Comparison of ENCODE assay signal across 1 cellular context in the genomic region with DNA sequence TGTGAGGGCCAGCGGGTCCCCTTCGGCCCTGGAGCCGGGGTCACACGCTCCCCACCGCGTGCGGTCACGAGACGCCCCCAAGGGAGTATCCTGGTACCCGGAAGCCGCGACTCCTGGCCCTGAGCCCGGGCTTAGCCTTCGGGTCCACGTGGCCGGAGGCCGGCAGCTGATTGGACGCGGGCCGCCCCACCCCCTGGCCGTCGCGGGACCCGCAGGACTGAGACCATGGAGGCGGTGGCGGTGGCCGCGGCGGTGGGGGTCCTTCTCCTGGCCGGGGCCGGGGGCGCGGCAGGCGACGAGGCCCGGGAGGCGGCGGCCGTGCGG.
TF ChIP-seq lines count a peak whose summit lies in the region.

A gene (plus strand): TSS at position 194 of the 324 bp plus-strand sequence. CDS start 32 bp downstream, at position 226.

TF ChIP-seq in K562, 482 proteins besides CTCF, POLR2A, EP300 and RAD21 (continued from another document):
- TF ChIP-seq, protein P1, sequence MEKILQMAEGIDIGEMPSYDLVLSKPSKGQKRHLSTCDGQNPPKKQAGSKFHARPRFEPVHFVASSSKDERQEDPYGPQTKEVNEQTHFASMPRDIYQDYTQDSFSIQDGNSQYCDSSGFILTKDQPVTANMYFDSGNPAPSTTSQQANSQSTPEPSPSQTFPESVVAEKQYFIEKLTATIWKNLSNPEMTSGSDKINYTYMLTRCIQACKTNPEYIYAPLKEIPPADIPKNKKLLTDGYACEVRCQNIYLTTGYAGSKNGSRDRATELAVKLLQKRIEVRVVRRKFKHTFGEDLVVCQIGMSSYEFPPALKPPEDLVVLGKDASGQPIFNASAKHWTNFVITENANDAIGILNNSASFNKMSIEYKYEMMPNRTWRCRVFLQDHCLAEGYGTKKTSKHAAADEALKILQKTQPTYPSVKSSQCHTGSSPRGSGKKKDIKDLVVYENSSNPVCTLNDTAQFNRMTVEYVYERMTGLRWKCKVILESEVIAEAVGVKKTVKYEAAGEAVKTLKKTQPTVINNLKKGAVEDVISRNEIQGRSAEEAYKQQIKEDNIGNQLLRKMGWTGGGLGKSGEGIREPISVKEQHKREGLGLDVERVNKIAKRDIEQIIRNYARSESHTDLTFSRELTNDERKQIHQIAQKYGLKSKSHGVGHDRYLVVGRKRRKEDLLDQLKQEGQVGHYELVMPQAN (IDR thresholded peaks at IDR 0.05; ENCODE audit: borderline replicate concordance): peak; percentile 71; the same call in 1 of the 2 replicates
- TF ChIP-seq, protein P2, sequence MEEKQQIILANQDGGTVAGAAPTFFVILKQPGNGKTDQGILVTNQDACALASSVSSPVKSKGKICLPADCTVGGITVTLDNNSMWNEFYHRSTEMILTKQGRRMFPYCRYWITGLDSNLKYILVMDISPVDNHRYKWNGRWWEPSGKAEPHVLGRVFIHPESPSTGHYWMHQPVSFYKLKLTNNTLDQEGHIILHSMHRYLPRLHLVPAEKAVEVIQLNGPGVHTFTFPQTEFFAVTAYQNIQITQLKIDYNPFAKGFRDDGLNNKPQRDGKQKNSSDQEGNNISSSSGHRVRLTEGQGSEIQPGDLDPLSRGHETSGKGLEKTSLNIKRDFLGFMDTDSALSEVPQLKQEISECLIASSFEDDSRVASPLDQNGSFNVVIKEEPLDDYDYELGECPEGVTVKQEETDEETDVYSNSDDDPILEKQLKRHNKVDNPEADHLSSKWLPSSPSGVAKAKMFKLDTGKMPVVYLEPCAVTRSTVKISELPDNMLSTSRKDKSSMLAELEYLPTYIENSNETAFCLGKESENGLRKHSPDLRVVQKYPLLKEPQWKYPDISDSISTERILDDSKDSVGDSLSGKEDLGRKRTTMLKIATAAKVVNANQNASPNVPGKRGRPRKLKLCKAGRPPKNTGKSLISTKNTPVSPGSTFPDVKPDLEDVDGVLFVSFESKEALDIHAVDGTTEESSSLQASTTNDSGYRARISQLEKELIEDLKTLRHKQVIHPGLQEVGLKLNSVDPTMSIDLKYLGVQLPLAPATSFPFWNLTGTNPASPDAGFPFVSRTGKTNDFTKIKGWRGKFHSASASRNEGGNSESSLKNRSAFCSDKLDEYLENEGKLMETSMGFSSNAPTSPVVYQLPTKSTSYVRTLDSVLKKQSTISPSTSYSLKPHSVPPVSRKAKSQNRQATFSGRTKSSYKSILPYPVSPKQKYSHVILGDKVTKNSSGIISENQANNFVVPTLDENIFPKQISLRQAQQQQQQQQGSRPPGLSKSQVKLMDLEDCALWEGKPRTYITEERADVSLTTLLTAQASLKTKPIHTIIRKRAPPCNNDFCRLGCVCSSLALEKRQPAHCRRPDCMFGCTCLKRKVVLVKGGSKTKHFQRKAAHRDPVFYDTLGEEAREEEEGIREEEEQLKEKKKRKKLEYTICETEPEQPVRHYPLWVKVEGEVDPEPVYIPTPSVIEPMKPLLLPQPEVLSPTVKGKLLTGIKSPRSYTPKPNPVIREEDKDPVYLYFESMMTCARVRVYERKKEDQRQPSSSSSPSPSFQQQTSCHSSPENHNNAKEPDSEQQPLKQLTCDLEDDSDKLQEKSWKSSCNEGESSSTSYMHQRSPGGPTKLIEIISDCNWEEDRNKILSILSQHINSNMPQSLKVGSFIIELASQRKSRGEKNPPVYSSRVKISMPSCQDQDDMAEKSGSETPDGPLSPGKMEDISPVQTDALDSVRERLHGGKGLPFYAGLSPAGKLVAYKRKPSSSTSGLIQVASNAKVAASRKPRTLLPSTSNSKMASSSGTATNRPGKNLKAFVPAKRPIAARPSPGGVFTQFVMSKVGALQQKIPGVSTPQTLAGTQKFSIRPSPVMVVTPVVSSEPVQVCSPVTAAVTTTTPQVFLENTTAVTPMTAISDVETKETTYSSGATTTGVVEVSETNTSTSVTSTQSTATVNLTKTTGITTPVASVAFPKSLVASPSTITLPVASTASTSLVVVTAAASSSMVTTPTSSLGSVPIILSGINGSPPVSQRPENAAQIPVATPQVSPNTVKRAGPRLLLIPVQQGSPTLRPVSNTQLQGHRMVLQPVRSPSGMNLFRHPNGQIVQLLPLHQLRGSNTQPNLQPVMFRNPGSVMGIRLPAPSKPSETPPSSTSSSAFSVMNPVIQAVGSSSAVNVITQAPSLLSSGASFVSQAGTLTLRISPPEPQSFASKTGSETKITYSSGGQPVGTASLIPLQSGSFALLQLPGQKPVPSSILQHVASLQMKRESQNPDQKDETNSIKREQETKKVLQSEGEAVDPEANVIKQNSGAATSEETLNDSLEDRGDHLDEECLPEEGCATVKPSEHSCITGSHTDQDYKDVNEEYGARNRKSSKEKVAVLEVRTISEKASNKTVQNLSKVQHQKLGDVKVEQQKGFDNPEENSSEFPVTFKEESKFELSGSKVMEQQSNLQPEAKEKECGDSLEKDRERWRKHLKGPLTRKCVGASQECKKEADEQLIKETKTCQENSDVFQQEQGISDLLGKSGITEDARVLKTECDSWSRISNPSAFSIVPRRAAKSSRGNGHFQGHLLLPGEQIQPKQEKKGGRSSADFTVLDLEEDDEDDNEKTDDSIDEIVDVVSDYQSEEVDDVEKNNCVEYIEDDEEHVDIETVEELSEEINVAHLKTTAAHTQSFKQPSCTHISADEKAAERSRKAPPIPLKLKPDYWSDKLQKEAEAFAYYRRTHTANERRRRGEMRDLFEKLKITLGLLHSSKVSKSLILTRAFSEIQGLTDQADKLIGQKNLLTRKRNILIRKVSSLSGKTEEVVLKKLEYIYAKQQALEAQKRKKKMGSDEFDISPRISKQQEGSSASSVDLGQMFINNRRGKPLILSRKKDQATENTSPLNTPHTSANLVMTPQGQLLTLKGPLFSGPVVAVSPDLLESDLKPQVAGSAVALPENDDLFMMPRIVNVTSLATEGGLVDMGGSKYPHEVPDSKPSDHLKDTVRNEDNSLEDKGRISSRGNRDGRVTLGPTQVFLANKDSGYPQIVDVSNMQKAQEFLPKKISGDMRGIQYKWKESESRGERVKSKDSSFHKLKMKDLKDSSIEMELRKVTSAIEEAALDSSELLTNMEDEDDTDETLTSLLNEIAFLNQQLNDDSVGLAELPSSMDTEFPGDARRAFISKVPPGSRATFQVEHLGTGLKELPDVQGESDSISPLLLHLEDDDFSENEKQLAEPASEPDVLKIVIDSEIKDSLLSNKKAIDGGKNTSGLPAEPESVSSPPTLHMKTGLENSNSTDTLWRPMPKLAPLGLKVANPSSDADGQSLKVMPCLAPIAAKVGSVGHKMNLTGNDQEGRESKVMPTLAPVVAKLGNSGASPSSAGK (IDR thresholded peaks at IDR 0.05): peak; percentile 85; the same call in 1 of the 2 replicates
- TF ChIP-seq, protein P3, sequence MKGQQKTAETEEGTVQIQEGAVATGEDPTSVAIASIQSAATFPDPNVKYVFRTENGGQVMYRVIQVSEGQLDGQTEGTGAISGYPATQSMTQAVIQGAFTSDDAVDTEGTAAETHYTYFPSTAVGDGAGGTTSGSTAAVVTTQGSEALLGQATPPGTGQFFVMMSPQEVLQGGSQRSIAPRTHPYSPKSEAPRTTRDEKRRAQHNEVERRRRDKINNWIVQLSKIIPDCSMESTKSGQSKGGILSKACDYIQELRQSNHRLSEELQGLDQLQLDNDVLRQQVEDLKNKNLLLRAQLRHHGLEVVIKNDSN (CRISPR knock-in tag; IDR thresholded peaks at IDR 0.05): peak; percentile 95
- TF ChIP-seq NFYB (IDR thresholded peaks at IDR 0.05; ENCODE audit: extremely low read depth, insufficient read length): peak; percentile 71
- TF ChIP-seq, protein P4, sequence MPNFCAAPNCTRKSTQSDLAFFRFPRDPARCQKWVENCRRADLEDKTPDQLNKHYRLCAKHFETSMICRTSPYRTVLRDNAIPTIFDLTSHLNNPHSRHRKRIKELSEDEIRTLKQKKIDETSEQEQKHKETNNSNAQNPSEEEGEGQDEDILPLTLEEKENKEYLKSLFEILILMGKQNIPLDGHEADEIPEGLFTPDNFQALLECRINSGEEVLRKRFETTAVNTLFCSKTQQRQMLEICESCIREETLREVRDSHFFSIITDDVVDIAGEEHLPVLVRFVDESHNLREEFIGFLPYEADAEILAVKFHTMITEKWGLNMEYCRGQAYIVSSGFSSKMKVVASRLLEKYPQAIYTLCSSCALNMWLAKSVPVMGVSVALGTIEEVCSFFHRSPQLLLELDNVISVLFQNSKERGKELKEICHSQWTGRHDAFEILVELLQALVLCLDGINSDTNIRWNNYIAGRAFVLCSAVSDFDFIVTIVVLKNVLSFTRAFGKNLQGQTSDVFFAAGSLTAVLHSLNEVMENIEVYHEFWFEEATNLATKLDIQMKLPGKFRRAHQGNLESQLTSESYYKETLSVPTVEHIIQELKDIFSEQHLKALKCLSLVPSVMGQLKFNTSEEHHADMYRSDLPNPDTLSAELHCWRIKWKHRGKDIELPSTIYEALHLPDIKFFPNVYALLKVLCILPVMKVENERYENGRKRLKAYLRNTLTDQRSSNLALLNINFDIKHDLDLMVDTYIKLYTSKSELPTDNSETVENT (CRISPR knock-in tag; IDR thresholded peaks at IDR 0.05): peak; percentile 39
- TF ChIP-seq, protein P5, sequence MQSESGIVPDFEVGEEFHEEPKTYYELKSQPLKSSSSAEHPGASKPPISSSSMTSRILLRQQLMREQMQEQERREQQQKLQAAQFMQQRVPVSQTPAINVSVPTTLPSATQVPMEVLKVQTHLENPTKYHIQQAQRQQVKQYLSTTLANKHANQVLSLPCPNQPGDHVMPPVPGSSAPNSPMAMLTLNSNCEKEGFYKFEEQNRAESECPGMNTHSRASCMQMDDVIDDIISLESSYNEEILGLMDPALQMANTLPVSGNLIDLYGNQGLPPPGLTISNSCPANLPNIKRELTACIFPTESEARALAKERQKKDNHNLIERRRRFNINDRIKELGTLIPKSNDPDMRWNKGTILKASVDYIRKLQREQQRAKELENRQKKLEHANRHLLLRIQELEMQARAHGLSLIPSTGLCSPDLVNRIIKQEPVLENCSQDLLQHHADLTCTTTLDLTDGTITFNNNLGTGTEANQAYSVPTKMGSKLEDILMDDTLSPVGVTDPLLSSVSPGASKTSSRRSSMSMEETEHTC (IDR thresholded peaks at IDR 0.05): peak; percentile 97
- TF ChIP-seq CHD2 (IDR thresholded peaks at IDR 0.05; ENCODE audit: low read depth, low read length): peak; percentile 49; the same call in 1 of the 2 replicates
- peak; percentile 93 for TF ChIP-seq ZBTB7A (IDR thresholded peaks at IDR 0.05; ENCODE audit: borderline replicate concordance, control insufficient read depth, low read depth, low read length)
- no peak for TF ChIP-seq SMAD4 (CRISPR knock-in tag; conservative IDR thresholded peaks at IDR 0.05)
- TF ChIP-seq CBFA2T3 (IDR thresholded peaks at IDR 0.05): 0 out of 2 replicates have a peak, but pooled peaks have one; percentile 20
- TF ChIP-seq TEAD1 (CRISPR knock-in tag; IDR thresholded peaks at IDR 0.05): 0 out of 4 replicates have a peak, but pooled peaks of 1 of the 2 experiments have one; percentile 11
- TF ChIP-seq NFIC (IDR thresholded peaks at IDR 0.05): peak; percentile 96
- no peak for TF ChIP-seq IFI16 (CRISPR knock-in tag; IDR thresholded peaks at IDR 0.05)
- TF ChIP-seq RBM25 (IDR thresholded peaks at IDR 0.05; ENCODE audit: low read depth, low read length, severe bottlenecking): peak; percentile 96
- TF ChIP-seq, protein P6, sequence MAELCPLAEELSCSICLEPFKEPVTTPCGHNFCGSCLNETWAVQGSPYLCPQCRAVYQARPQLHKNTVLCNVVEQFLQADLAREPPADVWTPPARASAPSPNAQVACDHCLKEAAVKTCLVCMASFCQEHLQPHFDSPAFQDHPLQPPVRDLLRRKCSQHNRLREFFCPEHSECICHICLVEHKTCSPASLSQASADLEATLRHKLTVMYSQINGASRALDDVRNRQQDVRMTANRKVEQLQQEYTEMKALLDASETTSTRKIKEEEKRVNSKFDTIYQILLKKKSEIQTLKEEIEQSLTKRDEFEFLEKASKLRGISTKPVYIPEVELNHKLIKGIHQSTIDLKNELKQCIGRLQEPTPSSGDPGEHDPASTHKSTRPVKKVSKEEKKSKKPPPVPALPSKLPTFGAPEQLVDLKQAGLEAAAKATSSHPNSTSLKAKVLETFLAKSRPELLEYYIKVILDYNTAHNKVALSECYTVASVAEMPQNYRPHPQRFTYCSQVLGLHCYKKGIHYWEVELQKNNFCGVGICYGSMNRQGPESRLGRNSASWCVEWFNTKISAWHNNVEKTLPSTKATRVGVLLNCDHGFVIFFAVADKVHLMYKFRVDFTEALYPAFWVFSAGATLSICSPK (IDR thresholded peaks at IDR 0.05; ENCODE audit: borderline replicate concordance): no peak
- TF ChIP-seq POLR2H (tag; IDR thresholded peaks at IDR 0.05; ENCODE audit: low read depth): 0 out of 2 replicates have a peak, but pooled peaks have one; percentile 8
- no peak for TF ChIP-seq MAFG (tag; conservative IDR thresholded peaks at IDR 0.05)
- peak; percentile 70 for TF ChIP-seq ETV1 (tag; conservative IDR thresholded peaks at IDR 0.05; ENCODE audit: low read depth)
- peak; percentile 72 for TF ChIP-seq TBP (optimal IDR thresholded peaks at IDR 0.05; ENCODE audit: low read depth, low read length)
- peak; percentile 79; the same call in 1 of the 2 replicates for TF ChIP-seq RB1 (IDR thresholded peaks at IDR 0.05; ENCODE audit: low read depth)
- TF ChIP-seq SREBF2 (CRISPR knock-in tag; IDR thresholded peaks at IDR 0.05): no peak
- TF ChIP-seq EGR1 (conservative IDR thresholded peaks at IDR 0.05): peak; percentile 41
- peak; percentile 92 for TF ChIP-seq RBFOX2 (IDR thresholded peaks at IDR 0.05; ENCODE audit: low read depth, low read length)
- peak; percentile 87; the same call in 1 of the 2 replicates for TF ChIP-seq L3MBTL2 (IDR thresholded peaks at IDR 0.05)
- TF ChIP-seq, protein P7, sequence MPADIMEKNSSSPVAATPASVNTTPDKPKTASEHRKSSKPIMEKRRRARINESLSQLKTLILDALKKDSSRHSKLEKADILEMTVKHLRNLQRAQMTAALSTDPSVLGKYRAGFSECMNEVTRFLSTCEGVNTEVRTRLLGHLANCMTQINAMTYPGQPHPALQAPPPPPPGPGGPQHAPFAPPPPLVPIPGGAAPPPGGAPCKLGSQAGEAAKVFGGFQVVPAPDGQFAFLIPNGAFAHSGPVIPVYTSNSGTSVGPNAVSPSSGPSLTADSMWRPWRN (IDR thresholded peaks at IDR 0.05; ENCODE audit: low read depth): peak; percentile 81
- peak; percentile 51 for TF ChIP-seq TAF1 (IDR thresholded peaks at IDR 0.05; ENCODE audit: control insufficient read depth, extremely low read depth, insufficient read depth, low read length, severe bottlenecking)
- TF ChIP-seq PURB (CRISPR knock-in tag; IDR thresholded peaks at IDR 0.05; ENCODE audit: low read depth): no peak
- TF ChIP-seq CBFA2T2 (conservative IDR thresholded peaks at IDR 0.05): peak; percentile 58
- peak; percentile 67 for TF ChIP-seq CCNT2 (IDR thresholded peaks at IDR 0.05; ENCODE audit: borderline replicate concordance, extremely low read depth, insufficient read length, low read depth, low read length)
- TF ChIP-seq POLR2AphosphoS5 (IDR thresholded peaks at IDR 0.05; ENCODE audit: control insufficient read depth, insufficient read depth, low read depth, low read length): peak; percentile 35; the same call in 1 of the 2 replicates
- TF ChIP-seq EP400 (IDR thresholded peaks at IDR 0.05): peak; percentile 92; the same call in 1 of the 2 replicates
